13 cellular contexts compared by ENCODE assay signal in the genomic region with DNA sequence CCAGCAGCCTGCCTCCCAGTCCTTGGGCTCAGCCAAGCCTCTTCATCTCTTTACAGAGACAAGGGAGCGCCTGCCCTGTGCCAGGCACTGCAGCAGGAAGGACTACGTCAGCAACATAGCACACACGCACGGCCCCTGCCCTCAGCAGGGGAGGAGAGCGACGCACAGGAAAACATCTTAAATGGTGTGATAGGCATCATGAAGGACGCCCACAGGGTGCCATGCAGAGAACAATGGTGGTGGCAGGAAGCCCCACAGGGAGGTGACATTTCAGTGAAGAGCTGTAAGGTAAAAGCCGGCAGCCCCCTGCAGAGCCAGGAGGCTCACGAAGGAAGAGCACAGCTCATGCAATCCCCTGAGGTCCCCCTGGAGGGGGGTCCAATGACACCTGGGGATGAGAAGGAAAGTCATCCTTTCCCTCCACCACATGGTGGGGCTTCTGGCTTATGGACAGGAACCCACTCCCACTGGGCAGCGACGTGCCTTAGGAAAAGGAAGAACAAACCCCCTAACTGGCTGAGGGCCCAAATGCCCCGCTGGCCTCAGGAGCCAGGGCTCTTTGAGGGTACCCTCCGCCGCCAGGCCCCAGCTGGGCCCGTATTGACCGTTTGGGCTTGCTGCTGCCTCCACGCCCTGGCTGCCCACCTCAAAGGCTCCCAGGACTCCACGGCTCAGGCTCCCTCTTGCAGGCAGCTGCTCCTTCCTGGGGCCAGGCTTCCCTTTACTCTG. TPM values are rescaled to one million over a fixed set of nuclear protein-coding genes. Genes with fewer than 3 reads are reported as not detected.
DNase-seq lines count a peak whose midpoint lies in the region; ATAC-seq, FAIRE-seq and TF ChIP-seq lines count a peak whose summit lies in the region.
"Had no signal": no experiment of that assay in that cellular context is flagged by ENCODE, and none has a peak within 500 bp of the region (broad histone marks: within the 10 kb centered on the region; RNA-seq: fewer than 3 reads in every experiment).

No MANE protein-coding gene starts in this region.

- H3K4me3 ChIP-seq in HUES48 (ENCODE audit: low read depth, low read length) = peak overlapping the region; percentile 0; the same call in 1 of the 2 replicates
- no peak overlapping the region for H3K4me3 ChIP-seq in gastroesophageal sphincter
- no peak overlapping the region for H3K4me3 ChIP-seq in neural cell (ENCODE audit: low read length)
- no peak overlapping the region for H3K4me3 ChIP-seq in trophoblast cell (ENCODE audit: low read depth, low read length)
- H3K4me3 ChIP-seq: pancreas had no signal

- H4K91ac ChIP-seq in trophoblast cell (ENCODE audit: low read depth, low read length) = no peak overlapping the region

- H4K8ac ChIP-seq in trophoblast cell (ENCODE audit: low read depth, low read length) = no peak overlapping the region

- H3K9me3 ChIP-seq in HUES48 (ENCODE audit: control insufficient read depth, insufficient read depth, low read length) (peaks cover 14% of the 10 kb centered on the region; the same call in 1 of the 2 replicates), gastroesophageal sphincter (no peaks in the 10 kb centered on the region), neural cell (ENCODE audit: low read length) (no peaks in the 10 kb centered on the region), trophoblast cell (ENCODE audit: insufficient read depth, low read depth, low read length) (no peaks in the 10 kb centered on the region)
- H3K9me3 ChIP-seq: pancreas had no signal

- TF ChIP-seq EP300 in gastroesophageal sphincter (IDR thresholded peaks at IDR 0.05) (no peak), neural cell (conservative IDR thresholded peaks at IDR 0.05; ENCODE audit: poor library complexity, severe bottlenecking) (no peak)

- no peak overlapping the region for H2BK120ac ChIP-seq in trophoblast cell (ENCODE audit: insufficient read depth, low read length, poor library complexity)

- H3K79me2 ChIP-seq in neural cell (replicated peaks; ENCODE audit: insufficient read depth, low read length) = no peaks in the 10 kb centered on the region
- H3K79me2 ChIP-seq in trophoblast cell (ENCODE audit: control insufficient read depth, insufficient read depth, low read length, poor library complexity) = no peaks in the 10 kb centered on the region

- H2AK5ac ChIP-seq in trophoblast cell (ENCODE audit: low read length) = no peak overlapping the region

- no peak overlapping the region for H4K12ac ChIP-seq in trophoblast cell (ENCODE audit: low read depth, low read length)

- H3K18ac ChIP-seq in trophoblast cell (ENCODE audit: low read length) = no peak overlapping the region

- TF ChIP-seq POLR2A in gastroesophageal sphincter (IDR thresholded peaks at IDR 0.05) (no peak), GM12891 (IDR thresholded peaks at IDR 0.05; ENCODE audit: low read depth, low read length) (no peak)

- H3K4ac ChIP-seq in trophoblast cell (ENCODE audit: low read depth, low read length) = no peak overlapping the region

- H3K9me2 ChIP-seq in neural cell (ENCODE audit: insufficient read depth, low read length) = no peaks in the 10 kb centered on the region

- H3K36me3 ChIP-seq in HUES48 (ENCODE audit: control insufficient read depth, insufficient read depth, low read length) (no peaks in the 10 kb centered on the region), gastroesophageal sphincter (no peaks in the 10 kb centered on the region), neural cell (ENCODE audit: insufficient read depth, low read length) (no peaks in the 10 kb centered on the region), trophoblast cell (ENCODE audit: control insufficient read depth in 1 of 2, insufficient read depth in 2 of 2, low read length in 2 of 2) (no peaks in the 10 kb centered on the region)
- H3K36me3 ChIP-seq: pancreas had no signal

- TF ChIP-seq CTCF in gastroesophageal sphincter (IDR thresholded peaks at IDR 0.05) (no peak), neural cell (IDR thresholded peaks at IDR 0.05; ENCODE audit: poor library complexity, severe bottlenecking) (no peak)

- no peak overlapping the region for H2AFZ ChIP-seq in neural cell (ENCODE audit: low read depth, low read length)
- H2AFZ ChIP-seq in trophoblast cell (ENCODE audit: insufficient read depth, low read length, poor library complexity) = no peak overlapping the region

- H3K4me1 ChIP-seq in HUES48 (ENCODE audit: control insufficient read depth, insufficient read depth, low read length) (peaks cover 49% of the 10 kb centered on the region), gastroesophageal sphincter (no peaks in the 10 kb centered on the region), trophoblast cell (ENCODE audit: control insufficient read depth in 1 of 2, insufficient read depth in 2 of 2, low read length in 2 of 2) (no peaks in the 10 kb centered on the region)
- H3K4me1 ChIP-seq: pancreas had no signal

- H3K79me1 ChIP-seq in trophoblast cell (ENCODE audit: low read length) = no peaks in the 10 kb centered on the region

- H3K27ac ChIP-seq in HUES48 (ENCODE audit: low read depth, low read length) = peak overlapping the region; percentile 94
- peak overlapping the region in 1 of 4 donors; percentile 56 for H3K27ac ChIP-seq in gastroesophageal sphincter
- peak overlapping the region; percentile 1 for H3K27ac ChIP-seq in neural cell (ENCODE audit: low read length)
- H3K27ac ChIP-seq in trophoblast cell (ENCODE audit: low read depth, low read length) = no peak overlapping the region
- H3K27ac ChIP-seq: pancreas had no signal

- no peak for TF ChIP-seq RAD21 in neural cell (conservative IDR thresholded peaks at IDR 0.05)

- H3F3A ChIP-seq in neural cell (ENCODE audit: insufficient read depth, low read length, poor library complexity, severe bottlenecking) = no peaks in the 10 kb centered on the region

- no peak overlapping the region for H2BK5ac ChIP-seq in trophoblast cell (ENCODE audit: low read depth, low read length, poor library complexity)

- no peak overlapping the region for H3K14ac ChIP-seq in trophoblast cell (ENCODE audit: low read length)

- no peak overlapping the region for H2BK12ac ChIP-seq in trophoblast cell (ENCODE audit: low read length)

- no peak for FAIRE-seq in GM12891 (lab: Jason Lieb, UNC)
- FAIRE-seq: GM12892 had no signal

- 48 to 62% methylated on average over 2 to 9 of the region's 18 CpGs for WGBS in gastroesophageal sphincter (ENCODE audit: low coverage in 1 of 2), 2 donors
- WGBS in trophoblast cell (ENCODE audit: extremely low coverage, insufficient coverage, insufficient read length) = no CpG with 5 or more reads among the region's 18 CpGs

- H3K9ac ChIP-seq in HUES48 (ENCODE audit: low read depth, low read length) (peak overlapping the region; percentile 54), neural cell (ENCODE audit: low read length) (no peak overlapping the region), trophoblast cell (ENCODE audit: low read length) (no peak overlapping the region)

- DNase-seq in NCI-H345 treated with DMSO at 0.1 percent for 48 hours (lab: John Stamatoyannopoulos, UW; ENCODE audit: unreplicated experiment) (peak; percentile 67), trophoblast cell (no peak), GM12891 (ENCODE audit: insufficient read length, low spot score) (no peak), amniotic stem cell (lab: John Stamatoyannopoulos, UW) (no peak)
- DNase-seq: activated naive CD8-positive, alpha-beta T cell treated with anti-CD3 and anti-CD28 coated beads for 36 hours; effector CD4-positive, alpha-beta T cell had no signal

- ATAC-seq in gastroesophageal sphincter = peak; percentile 66

- H4K20me1 ChIP-seq in neural cell (ENCODE audit: insufficient read depth) = no peaks in the 10 kb centered on the region

- H3K27me3 ChIP-seq in HUES48 (ENCODE audit: control insufficient read depth, insufficient read depth, low read length) (no peaks in the 10 kb centered on the region), gastroesophageal sphincter (no peaks in the 10 kb centered on the region), neural cell (ENCODE audit: insufficient read depth, low read depth, low read length) (no peaks in the 10 kb centered on the region), trophoblast cell (ENCODE audit: insufficient read depth, low read length) (no peaks in the 10 kb centered on the region)
- H3K27me3 ChIP-seq: pancreas had no signal

- H3K4me2 ChIP-seq in neural cell (ENCODE audit: low read length) (no peak overlapping the region), trophoblast cell (ENCODE audit: low read length) (no peak overlapping the region)

- H3K23ac ChIP-seq in trophoblast cell (ENCODE audit: low read length) = no peak overlapping the region

TF ChIP-seq in GM12891, 5 proteins besides CTCF, POLR2A, EP300 and RAD21:
- TF ChIP-seq POLR2AphosphoS5 (IDR thresholded peaks at IDR 0.05; ENCODE audit: low read depth, low read length) (no peak), POU2F2 (IDR thresholded peaks at IDR 0.05; ENCODE audit: low read depth, low read length) (no peak), PAX5 (IDR thresholded peaks at IDR 0.05; ENCODE audit: insufficient read depth, low read length, severe bottlenecking) (no peak)
TF ChIP-seq in GM12891: peak in this region for 0.

RNA-seq across cellular contexts. Expression of a gene that starts 37.3 kb away (rescaled TPM):
- under 1 TPM in 1 of 4 donors, not detected in 3; 0.46 TPM for total RNA-seq in gastroesophageal sphincter
- not detected in 2 replicates for polyA plus RNA-seq in neural cell
- not detected in 2 replicates for polyA minus RNA-seq in neural cell
- 0.04 TPM in 2 replicates for polyA plus RNA-seq in trophoblast cell (2013)
- polyA plus RNA-seq in GM12891 (2012; ENCODE audit: low read depth, missing spikeins) = 0.04 TPM
- total RNA-seq: activated naive CD8-positive, alpha-beta T cell treated with anti-CD3 and anti-CD28 coated beads for 36 hours; Calu3; pancreas; temporal lobe had no signal
- polyA plus RNA-seq: pancreas had no signal
